ENCODE assay signal across 7 cellular contexts in the genomic region with DNA sequence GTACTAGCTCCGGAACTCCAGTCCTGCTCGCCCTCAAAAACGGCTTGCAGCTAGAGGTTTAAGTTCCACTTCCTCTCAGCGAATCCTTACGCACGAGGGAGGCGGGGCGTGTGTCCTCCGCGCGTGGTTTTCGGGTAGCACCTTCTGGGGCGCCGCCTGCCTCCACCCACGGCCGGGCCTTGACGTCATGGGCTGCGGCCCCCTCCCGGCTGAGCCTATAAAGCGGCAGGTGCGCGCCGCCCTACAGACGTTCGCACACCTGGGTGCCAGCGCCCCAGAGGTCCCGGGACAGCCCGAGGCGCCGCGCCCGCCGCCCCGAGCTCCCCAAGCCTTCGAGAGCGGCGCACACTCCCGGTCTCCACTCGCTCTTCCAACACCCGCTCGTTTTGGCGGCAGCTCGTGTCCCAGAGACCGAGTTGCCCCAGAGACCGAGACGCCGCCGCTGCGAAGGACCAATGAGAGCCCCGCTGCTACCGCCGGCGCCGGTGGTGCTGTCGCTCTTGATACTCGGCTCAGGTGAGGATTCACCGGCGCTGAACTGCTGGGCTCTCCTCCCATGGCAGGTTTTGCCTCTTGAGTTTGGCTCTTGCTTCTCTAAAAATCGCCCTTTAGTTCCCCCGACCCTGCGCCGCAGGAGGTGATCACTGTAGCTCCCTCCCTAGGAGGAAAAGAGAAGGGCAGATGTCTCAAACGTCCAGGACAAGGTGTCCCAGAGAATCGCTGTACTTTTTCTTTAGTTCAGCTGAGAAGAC. TPM values are rescaled to one million over a fixed set of nuclear protein-coding genes. Genes with fewer than 3 reads are reported as not detected.
A peak's percentile ranks its signal among the peaks of the same experiment; 100 is the strongest.
DNase-seq lines count a peak whose midpoint lies in the region; ATAC-seq and TF ChIP-seq lines count a peak whose summit lies in the region.

A gene with protein sequence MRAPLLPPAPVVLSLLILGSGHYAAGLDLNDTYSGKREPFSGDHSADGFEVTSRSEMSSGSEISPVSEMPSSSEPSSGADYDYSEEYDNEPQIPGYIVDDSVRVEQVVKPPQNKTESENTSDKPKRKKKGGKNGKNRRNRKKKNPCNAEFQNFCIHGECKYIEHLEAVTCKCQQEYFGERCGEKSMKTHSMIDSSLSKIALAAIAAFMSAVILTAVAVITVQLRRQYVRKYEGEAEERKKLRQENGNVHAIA (plus strand): TSS at position 246 of the 752 bp plus-strand sequence. CDS start 210 bp downstream, at position 456.

- 9% methylated on average over 7 of the region's 64 CpGs for WGBS in right lobe of liver (ENCODE audit: insufficient coverage, low coverage, low lambda C conversion rate, missing lambda C conversion rate)

- no peaks in the 10 kb centered on the region for H3K9me3 Mint-ChIP-seq in activated CD4-positive, alpha-beta T cell treated with anti-CD3 and anti-CD28 coated beads for 36 hours (ENCODE audit: low read depth)

- peaks cover 0 to 5% of the 10 kb centered on the region in 2 donors for H3K27me3 ChIP-seq in right lobe of liver

- no peaks in the 10 kb centered on the region for H3K4me1 ChIP-seq in right lobe of liver

- DNase-seq in NCI-H1930 (lab: John Stamatoyannopoulos, UW) (peak; percentile 44 to 52), dedifferentiated amniotic fluid mesenchymal stem cell (ENCODE audit: extremely low spot score) (peak; percentile 49), right lobe of liver (peak; percentile 72 to 80 (median 78))
- peak; percentile 92 for DNase-seq in activated CD4-positive, alpha-beta T cell treated with anti-CD3 and anti-CD28 coated beads for 36 hours
- peak; percentile 75 for DNase-seq in stimulated activated CD4-positive, alpha-beta T cell treated with anti-CD3 and anti-CD28 coated beads, Interleukin-4, amount 100 ng/mL, for 48 hours (ENCODE audit: low read depth in 2 of 2)

- no peaks in the 10 kb centered on the region for H3K36me3 ChIP-seq in right lobe of liver

- ATAC-seq in GM18499 (IDR thresholded peaks at IDR 0.05; ENCODE audit: insufficient read depth, unreplicated experiment): peak; percentile 57
- ATAC-seq in HG02642 (IDR thresholded peaks at IDR 0.05; ENCODE audit: poor library complexity, unreplicated experiment): peak; percentile 93
- peak; percentile 88 for ATAC-seq in activated CD4-positive, alpha-beta T cell treated with anti-CD3 and anti-CD28 coated beads for 36 hours
- ATAC-seq in right lobe of liver: peak; percentile 87 to 90 (median 88)

- no peaks in the 10 kb centered on the region for H3K36me3 Mint-ChIP-seq in activated CD4-positive, alpha-beta T cell treated with anti-CD3 and anti-CD28 coated beads for 36 hours (ENCODE audit: low read depth)

- no peak within 1 kb of the TSS for H3K27ac ChIP-seq in right lobe of liver

- TF ChIP-seq CTCF in right lobe of liver (IDR thresholded peaks at IDR 0.05): peak; percentile 19 to 41 (median 33)

- TF ChIP-seq POLR2A in right lobe of liver (IDR thresholded peaks at IDR 0.05): peak; percentile 74

- H3K27ac Mint-ChIP-seq in activated CD4-positive, alpha-beta T cell treated with anti-CD3 and anti-CD28 coated beads for 36 hours: peak within 1 kb of the TSS; percentile 83

- no peaks in the 10 kb centered on the region for H3K27me3 Mint-ChIP-seq in activated CD4-positive, alpha-beta T cell treated with anti-CD3 and anti-CD28 coated beads for 36 hours

- CTCF ChIA-PET in activated CD4-positive, alpha-beta T cell treated with anti-CD3 and anti-CD28 coated beads for 36 hours (lab: Charles Lee): interaction anchor here (0.6 to 2.1 kb wide), 17 partner anchors 16 to 1382 kb away, joined by 3 to 9 read pairs (median 3); partner anchors contain the start of gene EREG

- intact Hi-C loops in activated CD4-positive, alpha-beta T cell treated with anti-CD3 and anti-CD28 coated beads for 36 hours (cut with DNase I, micrococcal nuclease): loop anchor here in 1 of 2 experiments (1.0 to 5.0 kb wide), 3 partner anchors 47 to 177 kb away; no protein-coding TSS in a partner anchor
- intact Hi-C loops in right lobe of liver (cut with DNase I): no loop called here

- H3K4me3 Mint-ChIP-seq in activated CD4-positive, alpha-beta T cell treated with anti-CD3 and anti-CD28 coated beads for 36 hours: peak within 1 kb of the TSS; percentile 92

- POLR2A ChIA-PET in activated CD4-positive, alpha-beta T cell treated with anti-CD3 and anti-CD28 coated beads for 36 hours (lab: Charles Lee): interaction anchor here (0.7 kb wide), 1 partner anchor 46 kb away, joined by 3 read pairs; no protein-coding TSS in a partner anchor

- H3K4me3 ChIP-seq in right lobe of liver: peak within 1 kb of the TSS; percentile 43 to 50 (median 48)

- peaks cover 13% of the 10 kb centered on the region for H3K4me1 Mint-ChIP-seq in activated CD4-positive, alpha-beta T cell treated with anti-CD3 and anti-CD28 coated beads for 36 hours

- no peaks in the 10 kb centered on the region for H3K9me3 ChIP-seq in right lobe of liver

RNA-seq across cellular contexts. Expression of the gene that starts here (rescaled TPM):
- under 1 TPM; 0.57 to 0.91 TPM for total RNA-seq in activated CD4-positive, alpha-beta T cell treated with anti-CD3 and anti-CD28 coated beads for 36 hours
- 1 to 10 TPM in 1 of 6 experiments, under 1 TPM in 2, not detected in 3; 0.24 to 2.7 (median 0.39) TPM for total RNA-seq in right lobe of liver

Comparison
In these comparisons a context has a peak if more than half of its experiments do, and no peak if none do; other contexts are left out.
1. Peak in DNase-seq and ATAC-seq in activated CD4-positive, alpha-beta T cell treated with anti-CD3 and anti-CD28 coated beads for 36 hours; RNA of the gene not detected or under 1 TPM.